In the genomic region with DNA sequence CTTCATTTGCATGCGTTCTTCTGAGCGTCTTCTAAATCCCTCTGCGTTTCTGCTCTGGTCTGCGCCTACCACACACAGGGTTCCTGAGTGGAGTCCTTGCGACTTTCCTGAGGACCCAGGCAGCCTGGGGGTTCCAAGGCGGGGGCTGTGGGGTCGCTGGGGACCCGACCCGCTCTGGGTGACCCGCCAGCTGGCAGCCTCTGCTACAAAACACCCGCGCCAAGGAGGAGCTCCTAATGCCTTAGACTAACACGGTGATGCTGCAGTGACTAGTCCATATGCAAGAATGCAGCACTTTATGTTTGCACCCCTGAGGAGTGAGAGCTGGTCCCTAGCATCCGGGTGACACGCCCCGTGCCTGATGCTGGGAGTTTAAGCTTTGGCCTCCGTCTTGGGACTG, we compare ENCODE assay signal across 19 cellular contexts.
"Had no signal": no experiment of that assay in that cellular context is flagged by ENCODE, and none has a peak within 500 bp of the region (broad histone marks: within the 10 kb centered on the region; RNA-seq: fewer than 3 reads in every experiment).

No MANE protein-coding gene starts in this region.

- H3K4me2 ChIP-seq: hepatocyte had no signal

- H3K4me3 Mint-ChIP-seq: mesothelial cell of epicardium had no signal

- H3K36me3 ChIP-seq: esophagus muscularis mucosa, gastroesophageal sphincter, heart left ventricle, left lung, lower lobe of right lung had no signal

- H3K4me3 ChIP-seq: coronary artery, dorsolateral prefrontal cortex, esophagus muscularis mucosa, gastroesophageal sphincter, heart left ventricle, hepatocyte, left lung, lower lobe of right lung, mucosa of descending colon had no signal

- DNase-seq: cerebellar nuclear complex; dermis blood vessel endothelial cell; dorsolateral prefrontal cortex; effector CD4-positive, alpha-beta T cell; effector memory CD4-positive, alpha-beta T cell; foreskin keratinocyte; heart left ventricle; hypothalamus; left cardiac atrium; left ventricle myocardium superior; mesenchymal stem cell had no signal

- H2AFZ ChIP-seq: hepatocyte had no signal

- H3K4me1 ChIP-seq: esophagus muscularis mucosa, foreskin keratinocyte, gastroesophageal sphincter, heart left ventricle, left lung, lower lobe of right lung had no signal

- H3K9me3 ChIP-seq: esophagus muscularis mucosa, gastroesophageal sphincter, heart left ventricle, lower lobe of right lung, mucosa of descending colon had no signal

- H3K27ac Mint-ChIP-seq: mesothelial cell of epicardium had no signal

- H3K27me3 ChIP-seq: dorsolateral prefrontal cortex, esophagus muscularis mucosa, foreskin keratinocyte, gastroesophageal sphincter, heart left ventricle, hepatocyte, left lung had no signal

- H3K9me3 Mint-ChIP-seq: mesothelial cell of epicardium had no signal

- H3K36me3 Mint-ChIP-seq: mesothelial cell of epicardium had no signal

- ATAC-seq: foreskin keratinocyte, gastroesophageal sphincter, heart left ventricle, left cardiac atrium, left lung, left ventricle myocardium superior, mucosa of descending colon had no signal

- H3K79me2 ChIP-seq: hepatocyte had no signal

- H3K27ac ChIP-seq: coronary artery, dorsolateral prefrontal cortex, esophagus muscularis mucosa, foreskin keratinocyte, gastroesophageal sphincter, heart left ventricle, hepatocyte, left lung, lower lobe of right lung had no signal
